Comparison of ENCODE assay signal across 17 cellular contexts in the genomic region with DNA sequence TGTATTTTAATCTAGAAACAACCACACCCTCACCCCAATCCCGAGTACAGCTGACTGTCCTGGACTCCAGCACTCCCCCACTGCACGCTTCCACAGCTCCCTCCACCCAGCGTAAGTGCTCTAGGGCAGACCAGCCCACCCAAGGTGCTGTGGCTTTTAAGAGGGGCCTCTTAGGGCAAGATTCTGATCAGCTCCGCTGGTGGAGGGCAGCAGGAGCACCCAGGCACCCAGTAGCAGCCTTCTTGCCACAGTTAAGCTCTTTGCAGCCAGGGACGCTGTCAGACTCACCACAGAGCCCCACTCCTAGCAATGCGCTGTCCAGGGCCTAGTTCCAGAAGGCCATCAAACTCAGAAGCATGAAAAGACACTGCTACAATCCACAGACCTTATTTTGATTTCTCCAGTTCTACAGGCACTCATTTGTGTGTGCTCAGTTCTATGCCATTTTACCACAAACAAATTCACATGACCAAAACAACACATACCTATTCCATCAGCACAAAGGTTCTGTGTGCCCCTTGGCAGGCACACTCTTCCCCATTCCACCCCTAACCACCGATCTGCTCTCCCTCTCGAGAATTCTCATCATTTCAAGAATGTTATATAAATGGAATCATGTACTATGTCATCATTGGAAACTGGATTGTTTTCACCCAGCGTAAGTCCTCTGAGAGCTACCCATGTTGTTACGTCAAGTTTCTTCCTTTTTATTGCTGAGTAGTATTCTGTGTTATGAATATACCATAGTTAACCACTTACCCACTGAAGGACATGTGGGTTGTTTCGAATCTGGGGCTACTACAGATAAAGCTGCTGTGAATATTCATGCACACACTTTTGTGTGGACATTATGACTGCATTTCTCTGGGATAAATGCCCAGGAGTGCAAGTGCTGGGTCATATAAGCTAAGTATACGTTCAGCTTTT. TPM values are rescaled to one million over a fixed set of nuclear protein-coding genes. Genes with fewer than 3 reads are reported as not detected.
DNase-seq lines count a peak whose midpoint lies in the region; ATAC-seq and TF ChIP-seq lines count a peak whose summit lies in the region.
"Had no signal": no experiment of that assay in that cellular context is flagged by ENCODE, and none has a peak within 500 bp of the region (broad histone marks: within the 10 kb centered on the region; RNA-seq: fewer than 3 reads in every experiment).

No MANE protein-coding gene starts in this region.

- H3K9me3 Mint-ChIP-seq in activated CD4-positive, alpha-beta T cell treated with anti-CD3 and anti-CD28 coated beads, Interleukin-2, amount 10 ng/mL, durations not matched to agents 7 days and 5 days = peaks cover 6% of the 10 kb centered on the region
- no peaks in the 10 kb centered on the region for H3K9me3 Mint-ChIP-seq in osteocyte (ENCODE audit: unreplicated experiment)

- TF ChIP-seq EP300 in SK-N-SH (IDR thresholded peaks at IDR 0.05; ENCODE audit: borderline replicate concordance in 1 of 2, low read depth in 1 of 2, low read length in 1 of 2) = no peak

- no peak for TF ChIP-seq RAD21 in SK-N-SH (IDR thresholded peaks at IDR 0.05; ENCODE audit: low read length)

- H3K9me2 ChIP-seq in SK-N-SH = no peaks in the 10 kb centered on the region

- H3K4me2 ChIP-seq in SK-N-SH = no peak overlapping the region

- no peaks in the 10 kb centered on the region for H3K79me2 ChIP-seq in SK-N-SH (ENCODE audit: insufficient read depth)

- H3K27ac ChIP-seq in SK-N-SH (ENCODE audit: low read depth in 2 of 2, low read length in 1 of 2) (no peak overlapping the region), cingulate gyrus (ENCODE audit: low read depth, low read length) (peak overlapping the region; percentile 12)
- H3K27ac ChIP-seq: adrenal gland, SK-N-MC had no signal

- H3F3A ChIP-seq in SK-N-SH (replicated peaks; ENCODE audit: insufficient read depth) = no peaks in the 10 kb centered on the region

- no peak for ATAC-seq in GM21447 (IDR thresholded peaks at IDR 0.05; ENCODE audit: unreplicated experiment)
- ATAC-seq: left lung had no signal

- peaks cover 0 to 10% of the 10 kb centered on the region in 2 experiments; a peak in 3 of 4 replicates for H3K4me1 ChIP-seq in SK-N-SH (ENCODE audit: control insufficient read depth in 1 of 2, insufficient read depth in 2 of 2, low read depth in 1 of 2, low read length in 1 of 2)

- H4K20me1 ChIP-seq in SK-N-SH (ENCODE audit: insufficient read depth) = no peaks in the 10 kb centered on the region

- TF ChIP-seq CTCF in SK-N-SH (IDR thresholded peaks at IDR 0.05) = no peak
- no peak for TF ChIP-seq CTCF in osteocyte (IDR thresholded peaks at IDR 0.05)

- H3K36me3 Mint-ChIP-seq in activated CD4-positive, alpha-beta T cell treated with anti-CD3 and anti-CD28 coated beads, Interleukin-2, amount 10 ng/mL, durations not matched to agents 7 days and 5 days (ENCODE audit: low read depth) = peaks cover 46% of the 10 kb centered on the region
- H3K36me3 Mint-ChIP-seq in osteocyte (ENCODE audit: unreplicated experiment) = peaks cover 2% of the 10 kb centered on the region

- WGBS in SK-N-SH (ENCODE audit: low lambda C conversion rate) = 94% methylated on average over 9 of the region's 12 CpGs

- no peaks in the 10 kb centered on the region for H3K27me3 ChIP-seq in SK-N-SH (ENCODE audit: insufficient read depth)
- H3K27me3 ChIP-seq: adrenal gland, left lung had no signal

- no peaks in the 10 kb centered on the region for H3K27me3 Mint-ChIP-seq in activated CD4-positive, alpha-beta T cell treated with anti-CD3 and anti-CD28 coated beads, Interleukin-2, amount 10 ng/mL, durations not matched to agents 7 days and 5 days
- no peaks in the 10 kb centered on the region for H3K27me3 Mint-ChIP-seq in osteocyte (ENCODE audit: unreplicated experiment)

- POLR2A ChIA-PET in activated CD4-positive, alpha-beta T cell treated with anti-CD3 and anti-CD28 coated beads, Interleukin-2, amount 10 ng/mL, durations not matched to agents 7 days and 5 days (lab: Charles Lee) = interaction anchor here (0.7 kb wide), 1 partner anchor 12 kb away, joined by 3 read pairs; no protein-coding TSS in a partner anchor
- POLR2A ChIA-PET in SK-N-SH (lab: Yijun Ruan, JAX) = no interaction called here

- no peaks in the 10 kb centered on the region for H3K9me3 ChIP-seq in SK-N-SH
- H3K9me3 ChIP-seq: adrenal gland, left lung had no signal

- H3K27ac Mint-ChIP-seq in activated CD4-positive, alpha-beta T cell treated with anti-CD3 and anti-CD28 coated beads, Interleukin-2, amount 10 ng/mL, durations not matched to agents 7 days and 5 days = peak overlapping the region; percentile 51
- peak overlapping the region; percentile 21 for H3K27ac Mint-ChIP-seq in osteocyte (ENCODE audit: unreplicated experiment)

- no peak overlapping the region for H3K4me3 Mint-ChIP-seq in activated CD4-positive, alpha-beta T cell treated with anti-CD3 and anti-CD28 coated beads, Interleukin-2, amount 10 ng/mL, durations not matched to agents 7 days and 5 days
- no peak overlapping the region for H3K4me3 Mint-ChIP-seq in osteocyte (ENCODE audit: unreplicated experiment)

- peaks cover 0 to 2% of the 10 kb centered on the region in 2 experiments for H3K36me3 ChIP-seq in SK-N-SH (replicated peaks in 1 of 2; ENCODE audit: control insufficient read depth in 1 of 2, insufficient read depth in 2 of 2, low read length in 1 of 2)
- H3K36me3 ChIP-seq: adrenal gland, left lung had no signal

- no peak for DNase-seq in activated CD4-positive, alpha-beta T cell treated with anti-CD3 and anti-CD28 coated beads, Interleukin-2, amount 10 ng/mL, durations not matched to agents 7 days and 5 days
- no peak for DNase-seq in activated CD4-positive, alpha-beta T cell treated with anti-CD3 and anti-CD28 coated beads for 1 hour
- DNase-seq in SK-N-SH (no peak), osteocyte (ENCODE audit: extremely low spot score, unreplicated experiment) (no peak), NCI-H69 (lab: John Stamatoyannopoulos, UW) (no peak), dermis blood vessel endothelial cell (no peak)
- DNase-seq: adrenal gland; DMS153; effector CD8-positive, alpha-beta T cell; head of caudate nucleus; left lung; NCI-H146; NCI-H748 treated with DMSO at 0.1 percent for 48 hours; nucleus accumbens had no signal

- H3K4me1 Mint-ChIP-seq in activated CD4-positive, alpha-beta T cell treated with anti-CD3 and anti-CD28 coated beads, Interleukin-2, amount 10 ng/mL, durations not matched to agents 7 days and 5 days = peaks cover 68% of the 10 kb centered on the region
- H3K4me1 Mint-ChIP-seq in osteocyte (ENCODE audit: unreplicated experiment) = peaks cover 18% of the 10 kb centered on the region

- H3K4me3 ChIP-seq in SK-N-SH (ENCODE audit: low read depth in 2 of 2, low read length in 1 of 2) = no peak overlapping the region
- H3K4me3 ChIP-seq: adrenal gland, left lung, SK-N-MC had no signal

- H2AFZ ChIP-seq in SK-N-SH (ENCODE audit: low read depth) = no peak overlapping the region

- no peak overlapping the region for H3K9ac ChIP-seq in SK-N-SH

- CTCF ChIA-PET in activated CD4-positive, alpha-beta T cell treated with anti-CD3 and anti-CD28 coated beads, Interleukin-2, amount 10 ng/mL, durations not matched to agents 7 days and 5 days (lab: Charles Lee) = interaction anchor here (1.2 to 2.0 kb wide), 3 partner anchors 10 to 16 kb away, joined by 6 to 8 read pairs (median 6); no protein-coding TSS in a partner anchor
- CTCF ChIA-PET in SK-N-SH (lab: Yijun Ruan, JAX) = no interaction called here

TF ChIP-seq in SK-N-SH, 30 proteins besides CTCF, POLR2A, EP300 and RAD21:
- TF ChIP-seq, protein P1, sequence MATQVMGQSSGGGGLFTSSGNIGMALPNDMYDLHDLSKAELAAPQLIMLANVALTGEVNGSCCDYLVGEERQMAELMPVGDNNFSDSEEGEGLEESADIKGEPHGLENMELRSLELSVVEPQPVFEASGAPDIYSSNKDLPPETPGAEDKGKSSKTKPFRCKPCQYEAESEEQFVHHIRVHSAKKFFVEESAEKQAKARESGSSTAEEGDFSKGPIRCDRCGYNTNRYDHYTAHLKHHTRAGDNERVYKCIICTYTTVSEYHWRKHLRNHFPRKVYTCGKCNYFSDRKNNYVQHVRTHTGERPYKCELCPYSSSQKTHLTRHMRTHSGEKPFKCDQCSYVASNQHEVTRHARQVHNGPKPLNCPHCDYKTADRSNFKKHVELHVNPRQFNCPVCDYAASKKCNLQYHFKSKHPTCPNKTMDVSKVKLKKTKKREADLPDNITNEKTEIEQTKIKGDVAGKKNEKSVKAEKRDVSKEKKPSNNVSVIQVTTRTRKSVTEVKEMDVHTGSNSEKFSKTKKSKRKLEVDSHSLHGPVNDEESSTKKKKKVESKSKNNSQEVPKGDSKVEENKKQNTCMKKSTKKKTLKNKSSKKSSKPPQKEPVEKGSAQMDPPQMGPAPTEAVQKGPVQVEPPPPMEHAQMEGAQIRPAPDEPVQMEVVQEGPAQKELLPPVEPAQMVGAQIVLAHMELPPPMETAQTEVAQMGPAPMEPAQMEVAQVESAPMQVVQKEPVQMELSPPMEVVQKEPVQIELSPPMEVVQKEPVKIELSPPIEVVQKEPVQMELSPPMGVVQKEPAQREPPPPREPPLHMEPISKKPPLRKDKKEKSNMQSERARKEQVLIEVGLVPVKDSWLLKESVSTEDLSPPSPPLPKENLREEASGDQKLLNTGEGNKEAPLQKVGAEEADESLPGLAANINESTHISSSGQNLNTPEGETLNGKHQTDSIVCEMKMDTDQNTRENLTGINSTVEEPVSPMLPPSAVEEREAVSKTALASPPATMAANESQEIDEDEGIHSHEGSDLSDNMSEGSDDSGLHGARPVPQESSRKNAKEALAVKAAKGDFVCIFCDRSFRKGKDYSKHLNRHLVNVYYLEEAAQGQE (IDR thresholded peaks at IDR 0.05; ENCODE audit: low read depth, low read length) = peak; percentile 40; the same call in 1 of the 2 replicates
- TF ChIP-seq, protein P2, sequence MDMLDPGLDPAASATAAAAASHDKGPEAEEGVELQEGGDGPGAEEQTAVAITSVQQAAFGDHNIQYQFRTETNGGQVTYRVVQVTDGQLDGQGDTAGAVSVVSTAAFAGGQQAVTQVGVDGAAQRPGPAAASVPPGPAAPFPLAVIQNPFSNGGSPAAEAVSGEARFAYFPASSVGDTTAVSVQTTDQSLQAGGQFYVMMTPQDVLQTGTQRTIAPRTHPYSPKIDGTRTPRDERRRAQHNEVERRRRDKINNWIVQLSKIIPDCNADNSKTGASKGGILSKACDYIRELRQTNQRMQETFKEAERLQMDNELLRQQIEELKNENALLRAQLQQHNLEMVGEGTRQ (IDR thresholded peaks at IDR 0.05; ENCODE audit: borderline replicate concordance, low read depth, low read length) = no peak

RNA-seq across cellular contexts. Expression of a gene that starts 40.4 kb away (rescaled TPM):
- 10 to 100 TPM; 61.0 to 69.7 TPM for total RNA-seq in activated CD4-positive, alpha-beta T cell treated with anti-CD3 and anti-CD28 coated beads, Interleukin-2, amount 10 ng/mL, durations not matched to agents 7 days and 5 days
- polyA plus RNA-seq in SK-N-SH (2012; rRNA removed) = 11.2 and 13.0 TPM in 2 replicates
- polyA plus RNA-seq in SK-N-SH (2012; cell fraction: cytosol; rRNA removed) = 15.5 and 17.9 TPM in 2 replicates
- 15.9 and 26.6 TPM in 2 replicates for polyA plus RNA-seq in SK-N-SH (2012; cell fraction: nucleus; rRNA removed)
- total RNA-seq in osteocyte (27.1 and 28.6 TPM in 2 replicates), dermis blood vessel endothelial cell (21.3 and 31.4 TPM in 2 replicates)
